20 cellular contexts compared by ENCODE assay signal in genomic region chr13:73136776-73137175, GRCh38.
"Had no signal": no experiment of that assay in that cellular context is flagged by ENCODE, and none has a peak within 500 bp of the region (broad histone marks: within the 10 kb centered on the region; RNA-seq: fewer than 3 reads in every experiment).

No MANE protein-coding gene starts in this region.

- H3K4me3 Mint-ChIP-seq: activated B cell treated with CpG ODN at 0.5 μM for 24 hours; activated CD4-positive, alpha-beta T cell treated with anti-CD3 and anti-CD28 coated beads, Interleukin-2, amount 10 ng/mL, durations not matched to agents 24 days and 14 days; effector memory CD8-positive, alpha-beta T cell; natural killer cell treated with Interleukin-12 subunit alpha and Interleukin-12 subunit beta and Interleukin-15 and Interleukin-18, amount 100 ng/mL, for 72 hours; T-cell had no signal

- H3K27me3 ChIP-seq: gastroesophageal sphincter, suprapubic skin, uterus had no signal

- H3K27ac Mint-ChIP-seq: activated B cell treated with CpG ODN at 0.5 μM for 24 hours; activated CD4-positive, alpha-beta T cell treated with anti-CD3 and anti-CD28 coated beads, Interleukin-2, amount 10 ng/mL, durations not matched to agents 24 days and 14 days; effector memory CD8-positive, alpha-beta T cell; natural killer cell treated with Interleukin-12 subunit alpha and Interleukin-12 subunit beta and Interleukin-15 and Interleukin-18, amount 100 ng/mL, for 72 hours; T-cell had no signal

- H3K36me3 Mint-ChIP-seq: natural killer cell treated with Interleukin-12 subunit alpha and Interleukin-12 subunit beta and Interleukin-15 and Interleukin-18, amount 100 ng/mL, for 72 hours; T-cell had no signal

- H3K4me1 Mint-ChIP-seq: activated B cell treated with CpG ODN at 0.5 μM for 24 hours; activated CD4-positive, alpha-beta T cell treated with anti-CD3 and anti-CD28 coated beads, Interleukin-2, amount 10 ng/mL, durations not matched to agents 24 days and 14 days; T-cell had no signal

- ATAC-seq: effector memory CD8-positive, alpha-beta T cell; gastroesophageal sphincter; mucosa of descending colon; natural killer cell treated with Interleukin-12 subunit alpha and Interleukin-12 subunit beta and Interleukin-15 and Interleukin-18, amount 100 ng/mL, for 72 hours; sciatic nerve; stimulated activated naive CD8-positive, alpha-beta T cell treated with anti-CD3 and anti-CD28 coated beads, Interleukin-15, Interleukin-2, amounts not matched to agents 100 U/mL and 50 U/mL, for 24 hours; T-cell had no signal

- H3K4me1 ChIP-seq: prostate gland, uterus had no signal

- DNase-seq: activated B cell treated with CpG ODN at 0.5 μM for 24 hours; activated CD4-positive, alpha-beta T cell treated with anti-CD3 and anti-CD28 coated beads, Interleukin-2, amount 10 ng/mL, durations not matched to agents 24 days and 14 days; activated naive CD4-positive, alpha-beta T cell treated with Interleukin-2 at 50 U/mL for 16 hours; effector memory CD8-positive, alpha-beta T cell; hippocampal formation; kidney glomerular epithelial cell; mucosa of descending colon; nucleus accumbens; stimulated activated CD4-positive, alpha-beta T cell treated with anti-CD3 and anti-CD28 coated beads, Interleukin-12 subunit alpha, Interleukin-12 subunit beta, amount 100 ng/mL, for 4 hours; stimulated activated CD4-positive, alpha-beta T cell treated with anti-CD3 and anti-CD28 coated beads, Interleukin-2, amount 100 ng/mL, for 48 hours; stimulated activated naive CD8-positive, alpha-beta T cell treated with anti-CD3 and anti-CD28 coated beads, Interleukin-15, Interleukin-2, amounts not matched to agents 100 U/mL and 50 U/mL, for 24 hours; T-cell; uterus had no signal

- H3K9me3 ChIP-seq: gastroesophageal sphincter, mucosa of descending colon, prostate gland, suprapubic skin, uterus had no signal

- H3K4me3 ChIP-seq: coronary artery, gastroesophageal sphincter, mucosa of descending colon, prostate gland, suprapubic skin, uterus had no signal

- H3K27me3 Mint-ChIP-seq: activated B cell treated with CpG ODN at 0.5 μM for 24 hours; activated CD4-positive, alpha-beta T cell treated with anti-CD3 and anti-CD28 coated beads, Interleukin-2, amount 10 ng/mL, durations not matched to agents 24 days and 14 days; T-cell had no signal

- H3K9me3 Mint-ChIP-seq: activated B cell treated with CpG ODN at 0.5 μM for 24 hours; activated CD4-positive, alpha-beta T cell treated with anti-CD3 and anti-CD28 coated beads, Interleukin-2, amount 10 ng/mL, durations not matched to agents 24 days and 14 days; effector memory CD8-positive, alpha-beta T cell; natural killer cell treated with Interleukin-12 subunit alpha and Interleukin-12 subunit beta and Interleukin-15 and Interleukin-18, amount 100 ng/mL, for 72 hours; T-cell had no signal

- H3K27ac ChIP-seq: coronary artery, epithelial cell of prostate, gastroesophageal sphincter, prostate gland, suprapubic skin, uterus had no signal

- H3K36me3 ChIP-seq: gastroesophageal sphincter, prostate gland, suprapubic skin, uterus had no signal
